8 cellular contexts compared by ENCODE assay signal in genomic region chr11:10308208-10308954, GRCh38. TPM values are rescaled to one million over a fixed set of nuclear protein-coding genes. Genes with fewer than 3 reads are reported as not detected.
DNase-seq lines count a peak whose midpoint lies in the region; ATAC-seq lines count a peak whose summit lies in the region.

No MANE protein-coding gene starts in this region.

- peak overlapping the region; percentile 96 for H3K27ac Mint-ChIP-seq in activated CD4-positive, alpha-beta T cell treated with anti-CD3 and anti-CD28 coated beads for 36 hours
- peak overlapping the region; percentile 97 for H3K27ac Mint-ChIP-seq in activated T-helper 17 cell treated with anti-CD3 and anti-CD28 coated beads, Interleukin-2, amount 50 U/mL, for 72 hours

- CTCF ChIA-PET in activated CD4-positive, alpha-beta T cell treated with anti-CD3 and anti-CD28 coated beads for 36 hours (lab: Charles Lee): interaction anchor here (0.6 to 5.0 kb wide), 16 partner anchors 10 to 773 kb away, joined by 3 to 41 read pairs (median 6); no protein-coding TSS in a partner anchor

- H3K36me3 ChIP-seq in iPS-15b (ENCODE audit: control insufficient read depth, insufficient read depth, low read length): peaks cover 7% of the 10 kb centered on the region
- no peaks in the 10 kb centered on the region for H3K36me3 ChIP-seq in stomach smooth muscle (ENCODE audit: control insufficient read depth in 2 of 2, insufficient read depth in 2 of 2, low read length in 2 of 2)

- H3K9ac ChIP-seq in iPS-15b (ENCODE audit: low read depth, low read length) (peak overlapping the region; percentile 49), stomach smooth muscle (ENCODE audit: low read length in 2 of 2) (peak overlapping the region; percentile 45 to 62)

- no peaks in the 10 kb centered on the region for H3K9me3 Mint-ChIP-seq in activated CD4-positive, alpha-beta T cell treated with anti-CD3 and anti-CD28 coated beads for 36 hours (ENCODE audit: low read depth)
- H3K9me3 Mint-ChIP-seq in activated T-helper 17 cell treated with anti-CD3 and anti-CD28 coated beads, Interleukin-2, amount 50 U/mL, for 72 hours: no peaks in the 10 kb centered on the region

- peaks cover 38% of the 10 kb centered on the region for H3K27me3 ChIP-seq in iPS-15b (ENCODE audit: control insufficient read depth, insufficient read depth, low read length)
- no peaks in the 10 kb centered on the region for H3K27me3 ChIP-seq in stomach smooth muscle (ENCODE audit: control insufficient read depth in 1 of 2, insufficient read depth in 2 of 2, low read length in 2 of 2)

- DNase-seq in activated CD4-positive, alpha-beta T cell treated with anti-CD3 and anti-CD28 coated beads for 36 hours: no peak
- DNase-seq in activated CD4-positive, alpha-beta T cell treated with anti-CD3 and anti-CD28 coated beads, Interleukin-2, amount 50 U/mL, for 48 hours: no peak
- DNase-seq in OCI-M1 (lab: John Stamatoyannopoulos, UW): no peak

- H3K4me1 ChIP-seq in iPS-15b (ENCODE audit: control insufficient read depth, insufficient read depth, low read length): peaks cover 23% of the 10 kb centered on the region
- H3K4me1 ChIP-seq in stomach smooth muscle (ENCODE audit: control insufficient read depth, insufficient read depth, low read length): peaks cover 50% of the 10 kb centered on the region

- H3K9me3 ChIP-seq in iPS-15b (ENCODE audit: control insufficient read depth, insufficient read depth, low read length) (no peaks in the 10 kb centered on the region), stomach smooth muscle (ENCODE audit: control insufficient read depth in 2 of 2, low read length in 2 of 2) (no peaks in the 10 kb centered on the region)

- intact Hi-C loops in activated CD4-positive, alpha-beta T cell treated with anti-CD3 and anti-CD28 coated beads for 36 hours (cut with DNase I, micrococcal nuclease): loop anchor here (1.0 to 10.0 kb wide), 20 partner anchors 15 to 1624 kb away; partner anchors contain the start of genes USP47 (in 2 of the 2), AMPD3 (in 1 of the 2), DENND5A (in 1 of the 2) and IPO7 (in 1 of the 2)

- no peak for ATAC-seq in activated CD4-positive, alpha-beta T cell treated with anti-CD3 and anti-CD28 coated beads for 36 hours
- no peak for ATAC-seq in activated T-helper 17 cell treated with anti-CD3 and anti-CD28 coated beads, Interleukin-2, amount 50 U/mL, for 72 hours (replicated peaks)
- ATAC-seq in GM21526 (IDR thresholded peaks at IDR 0.05; ENCODE audit: low FRiP score, unreplicated experiment) (no peak), HG03045 (IDR thresholded peaks at IDR 0.05; ENCODE audit: unreplicated experiment) (no peak)

- H3K4me3 ChIP-seq in iPS-15b (ENCODE audit: low read depth, low read length): peak overlapping the region; percentile 84
- peak overlapping the region; percentile 62 to 94 for H3K4me3 ChIP-seq in stomach smooth muscle (ENCODE audit: low read length in 2 of 2)

- peak overlapping the region; percentile 94 for H3K27ac ChIP-seq in stomach smooth muscle (ENCODE audit: low read length)

- H3K36me3 Mint-ChIP-seq in activated CD4-positive, alpha-beta T cell treated with anti-CD3 and anti-CD28 coated beads for 36 hours (ENCODE audit: low read depth): peaks cover 16% of the 10 kb centered on the region
- H3K36me3 Mint-ChIP-seq in activated T-helper 17 cell treated with anti-CD3 and anti-CD28 coated beads, Interleukin-2, amount 50 U/mL, for 72 hours (ENCODE audit: low read depth): peaks cover 47% of the 10 kb centered on the region

- H3K27me3 Mint-ChIP-seq in activated CD4-positive, alpha-beta T cell treated with anti-CD3 and anti-CD28 coated beads for 36 hours: peaks cover 49% of the 10 kb centered on the region
- H3K27me3 Mint-ChIP-seq in activated T-helper 17 cell treated with anti-CD3 and anti-CD28 coated beads, Interleukin-2, amount 50 U/mL, for 72 hours: peaks cover 22% of the 10 kb centered on the region

- peaks cover 48% of the 10 kb centered on the region for H3K4me1 Mint-ChIP-seq in activated CD4-positive, alpha-beta T cell treated with anti-CD3 and anti-CD28 coated beads for 36 hours
- peaks cover 20% of the 10 kb centered on the region for H3K4me1 Mint-ChIP-seq in activated T-helper 17 cell treated with anti-CD3 and anti-CD28 coated beads, Interleukin-2, amount 50 U/mL, for 72 hours

- H3K4me3 Mint-ChIP-seq in activated CD4-positive, alpha-beta T cell treated with anti-CD3 and anti-CD28 coated beads for 36 hours: peak overlapping the region; percentile 77
- peak overlapping the region; percentile 94 for H3K4me3 Mint-ChIP-seq in activated T-helper 17 cell treated with anti-CD3 and anti-CD28 coated beads, Interleukin-2, amount 50 U/mL, for 72 hours

- POLR2A ChIA-PET in activated CD4-positive, alpha-beta T cell treated with anti-CD3 and anti-CD28 coated beads for 36 hours (lab: Charles Lee): interaction anchor here (0.6 to 0.8 kb wide), 4 partner anchors 13 to 466 kb away, joined by 3 to 6 read pairs (median 4); no protein-coding TSS in a partner anchor

RNA-seq across cellular contexts. Expression of gene ADM, which starts 3.5 kb away (rescaled TPM):
- total RNA-seq in activated CD4-positive, alpha-beta T cell treated with anti-CD3 and anti-CD28 coated beads for 36 hours: 10 to 100 TPM; 11.7 to 14.4 TPM
- 100 to 1,000 TPM in 1 of 2 donors, 10 to 100 TPM in 1; 11.7 to 100 TPM for total RNA-seq in activated T-helper 17 cell treated with anti-CD3 and anti-CD28 coated beads, Interleukin-2, amount 50 U/mL, for 72 hours

RNA-seq across cellular contexts. Expression of gene SBF2, which starts 14.4 kb away (rescaled TPM):
- total RNA-seq in activated CD4-positive, alpha-beta T cell treated with anti-CD3 and anti-CD28 coated beads for 36 hours: 1 to 10 TPM; 7.1 to 8.1 TPM
- 10 to 100 TPM; 33.3 to 42.5 TPM for total RNA-seq in activated T-helper 17 cell treated with anti-CD3 and anti-CD28 coated beads, Interleukin-2, amount 50 U/mL, for 72 hours
